Comparison of ENCODE assay signal across 18 cellular contexts in the genomic region with DNA sequence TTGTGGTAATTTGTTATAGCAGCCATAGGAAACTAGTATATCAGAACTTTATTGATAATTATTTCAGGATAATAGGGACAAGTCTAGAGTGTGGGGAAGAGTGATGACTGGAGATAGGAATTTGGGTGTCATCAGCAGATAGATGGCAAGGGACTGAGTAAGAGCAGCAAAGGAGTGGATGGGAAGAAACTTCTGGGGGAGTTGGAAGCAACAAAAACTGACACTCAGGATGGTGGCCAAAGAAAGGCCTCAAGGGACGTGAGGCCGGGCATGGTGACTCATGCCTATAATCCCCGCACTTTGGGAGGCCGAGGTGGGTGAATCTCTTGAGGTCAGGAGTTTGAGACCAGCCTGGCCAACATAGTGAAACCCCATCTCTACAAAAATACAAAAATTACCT.
"Had no signal": no experiment of that assay in that cellular context is flagged by ENCODE, and none has a peak within 500 bp of the region (broad histone marks: within the 10 kb centered on the region; RNA-seq: fewer than 3 reads in every experiment).

No MANE protein-coding gene starts in this region.

- H3K27me3 Mint-ChIP-seq: activated CD8-positive, alpha-beta T cell treated with anti-CD3 and anti-CD28 coated beads for 36 hours; effector memory CD8-positive, alpha-beta T cell; naive B cell; stimulated activated naive CD8-positive, alpha-beta T cell treated with anti-CD3 and anti-CD28 coated beads, Interleukin-15, Interleukin-2, amounts not matched to agents 100 ng/mL and 50 ng/mL, for 24 hours had no signal

- H3K36me3 Mint-ChIP-seq: neural progenitor cell, WTC11 had no signal

- H3K27me3 ChIP-seq: left lung, neural progenitor cell, ovary, right lobe of liver, suprapubic skin, upper lobe of left lung had no signal

- H3K4me1 Mint-ChIP-seq: neural progenitor cell had no signal

- H3K4me3 ChIP-seq: left lung, neural progenitor cell, ovary, right lobe of liver, suprapubic skin, upper lobe of left lung had no signal

- H2AFZ ChIP-seq: neural progenitor cell had no signal

- DNase-seq: activated CD4-positive, alpha-beta T cell treated with anti-CD3 and anti-CD28 coated beads for 48 hours; activated CD8-positive, alpha-beta T cell treated with anti-CD3 and anti-CD28 coated beads for 36 hours; activated gamma-delta T cell treated with Interleukin-2 at 50 U/mL for 16 hours; activated T-cell treated with anti-CD3 and anti-CD28 coated beads, Interleukin-2, amount 50 U/mL, for 72 hours; aorta; dermis blood vessel endothelial cell; effector memory CD8-positive, alpha-beta T cell; left lung; naive B cell; ovary; right lobe of liver; T-helper 2 cell; upper lobe of left lung had no signal

- H3K9me3 ChIP-seq: left lung, ovary, right lobe of liver, suprapubic skin, upper lobe of left lung had no signal

- H3K36me3 ChIP-seq: left lung, neural progenitor cell, ovary, right lobe of liver, suprapubic skin, upper lobe of left lung had no signal

- H3K9ac ChIP-seq: neural progenitor cell had no signal

- H3K4me1 ChIP-seq: left lung, neural progenitor cell, right lobe of liver, suprapubic skin, upper lobe of left lung had no signal

- H3K4me2 ChIP-seq: neural progenitor cell had no signal

- H3K4me3 Mint-ChIP-seq: activated CD8-positive, alpha-beta T cell treated with anti-CD3 and anti-CD28 coated beads for 36 hours; activated T-cell treated with anti-CD3 and anti-CD28 coated beads, Interleukin-2, amount 50 U/mL, for 72 hours; effector memory CD8-positive, alpha-beta T cell; naive B cell; neural progenitor cell; stimulated activated naive CD8-positive, alpha-beta T cell treated with anti-CD3 and anti-CD28 coated beads, Interleukin-15, Interleukin-2, amounts not matched to agents 100 ng/mL and 50 ng/mL, for 24 hours; WTC11 had no signal

- H3K27ac ChIP-seq: left lung, neural progenitor cell, ovary, right lobe of liver, suprapubic skin, upper lobe of left lung had no signal

- H3K9me3 Mint-ChIP-seq: activated CD8-positive, alpha-beta T cell treated with anti-CD3 and anti-CD28 coated beads for 36 hours; activated T-cell treated with anti-CD3 and anti-CD28 coated beads, Interleukin-2, amount 50 U/mL, for 72 hours; effector memory CD8-positive, alpha-beta T cell; stimulated activated naive CD8-positive, alpha-beta T cell treated with anti-CD3 and anti-CD28 coated beads, Interleukin-15, Interleukin-2, amounts not matched to agents 100 ng/mL and 50 ng/mL, for 24 hours had no signal

- ATAC-seq: activated CD8-positive, alpha-beta T cell treated with anti-CD3 and anti-CD28 coated beads for 36 hours; activated T-cell treated with anti-CD3 and anti-CD28 coated beads, Interleukin-2, amount 50 U/mL, for 72 hours; effector memory CD8-positive, alpha-beta T cell; left lung; right lobe of liver; WTC11 had no signal

- H3K27ac Mint-ChIP-seq: activated CD8-positive, alpha-beta T cell treated with anti-CD3 and anti-CD28 coated beads for 36 hours; naive B cell; neural progenitor cell; stimulated activated naive CD8-positive, alpha-beta T cell treated with anti-CD3 and anti-CD28 coated beads, Interleukin-15, Interleukin-2, amounts not matched to agents 100 ng/mL and 50 ng/mL, for 24 hours; WTC11 had no signal

- FAIRE-seq: keratinocyte had no signal
